9 cellular contexts compared by ENCODE assay signal in genomic region chr10:109924100-109924499, GRCh38. TPM values are rescaled to one million over a fixed set of nuclear protein-coding genes. Genes with fewer than 3 reads are reported as not detected.
DNase-seq lines count a peak whose midpoint lies in the region; ATAC-seq and TF ChIP-seq lines count a peak whose summit lies in the region.
"Had no signal": no experiment of that assay in that cellular context is flagged by ENCODE, and none has a peak within 500 bp of the region (broad histone marks: within the 10 kb centered on the region; RNA-seq: fewer than 3 reads in every experiment).

No MANE protein-coding gene starts in this region.

- ATAC-seq in WTC11 (no peak), foreskin keratinocyte (no peak), HG02973 (IDR thresholded peaks at IDR 0.05; ENCODE audit: unreplicated experiment) (no peak)

- no peaks in the 10 kb centered on the region for H3K9me3 ChIP-seq in hepatocyte (ENCODE audit: low read depth)
- H3K9me3 ChIP-seq in skeletal muscle tissue (ENCODE audit: control insufficient read depth in 3 of 3, low read length in 3 of 3): no peaks in the 10 kb centered on the region
- H3K9me3 ChIP-seq: SJSA1 had no signal

- peak overlapping the region; percentile 79 to 90 (median 90) for H3K9ac ChIP-seq in skeletal muscle tissue (ENCODE audit: low read depth in 1 of 3, low read length in 3 of 3)

- peaks cover 2% of the 10 kb centered on the region; the same call in 1 of the 2 replicates for H3K27me3 Mint-ChIP-seq in HFFc6 (ENCODE audit: insufficient read depth)
- H3K27me3 Mint-ChIP-seq in WTC11 (ENCODE audit: low read depth): peaks cover 17% of the 10 kb centered on the region

- H3K4me2 ChIP-seq in hepatocyte: peak overlapping the region; percentile 98

- H3K36me3 ChIP-seq in hepatocyte (replicated peaks; ENCODE audit: insufficient read depth, low read depth) (no peaks in the 10 kb centered on the region), skeletal muscle tissue (ENCODE audit: control insufficient read depth in 3 of 3, insufficient read depth in 3 of 3, low read length in 3 of 3) (no peaks in the 10 kb centered on the region)

- H2AFZ ChIP-seq in hepatocyte: peak overlapping the region; percentile 98

- no peaks in the 10 kb centered on the region for H3K9me2 ChIP-seq in hepatocyte (replicated peaks; ENCODE audit: insufficient read depth)

- POLR2A ChIA-PET in WTC11 (lab: Charles Lee) (interaction anchor here (1.4 to 1.5 kb wide), 3 partner anchors 10 to 85 kb away, joined by 3 to 6 read pairs (median 3); no protein-coding TSS in a partner anchor), GM10248 (lab: Yijun Ruan, JAX) (no interaction called here)

- no peaks in the 10 kb centered on the region for H3K9me3 Mint-ChIP-seq in HFFc6
- peaks cover 9% of the 10 kb centered on the region for H3K9me3 Mint-ChIP-seq in WTC11

- CTCF ChIA-PET in WTC11 (lab: Charles Lee): interaction anchor here (1.0 to 2.2 kb wide), 2 partner anchors 40 to 84 kb away, joined by 3 to 6 read pairs; partner anchors contain the start of gene ADD3
- CTCF ChIA-PET in GM10248 (lab: Yijun Ruan, JAX): interaction anchor here (1.1 to 1.2 kb wide), 2 partner anchors 11 to 40 kb away, joined by 3 to 5 read pairs; no protein-coding TSS in a partner anchor

- H3K4me3 Mint-ChIP-seq in HFFc6 (peak overlapping the region; percentile 95), WTC11 (peak overlapping the region; percentile 68)

- no peaks in the 10 kb centered on the region for H3K27me3 ChIP-seq in hepatocyte
- no peaks in the 10 kb centered on the region for H3K27me3 ChIP-seq in skeletal muscle tissue (ENCODE audit: control insufficient read depth in 3 of 3, insufficient read depth in 3 of 3, low read length in 3 of 3)
- no peaks in the 10 kb centered on the region for H3K27me3 ChIP-seq in foreskin keratinocyte
- H3K27me3 ChIP-seq: SJSA1 had no signal

- 95% methylated on average over 7 of the region's 7 CpGs for WGBS in hepatocyte (ENCODE audit: low lambda C conversion rate, missing lambda C conversion rate)

- peaks cover 18% of the 10 kb centered on the region; the same call in 1 of the 2 replicates for H3K36me3 Mint-ChIP-seq in HFFc6 (ENCODE audit: low read depth)
- H3K36me3 Mint-ChIP-seq in WTC11: peaks cover 6% of the 10 kb centered on the region; the same call in 1 of the 2 replicates

- H3K4me1 ChIP-seq in hepatocyte (ENCODE audit: insufficient read depth) (peaks cover 9% of the 10 kb centered on the region), skeletal muscle tissue (ENCODE audit: control insufficient read depth in 3 of 3, insufficient read depth in 3 of 3, low read length in 3 of 3) (peaks cover 14 to 24% (median 15%) of the 10 kb centered on the region in 3 donors), foreskin keratinocyte (peaks cover 9% of the 10 kb centered on the region)

- no peaks in the 10 kb centered on the region for H4K20me1 ChIP-seq in hepatocyte (ENCODE audit: insufficient read depth, poor library complexity, severe bottlenecking)

- H3K4me1 Mint-ChIP-seq in HFFc6 (ENCODE audit: low read depth) (peaks cover 45% of the 10 kb centered on the region), WTC11 (peaks cover 44% of the 10 kb centered on the region)

- no peak overlapping the region for H3K27ac ChIP-seq in hepatocyte
- H3K27ac ChIP-seq in skeletal muscle tissue (ENCODE audit: low read depth, low read length): peak overlapping the region; percentile 91
- no peak overlapping the region for H3K27ac ChIP-seq in foreskin keratinocyte
- H3K27ac ChIP-seq: SJSA1 had no signal

- no peak for DNase-seq in HFFc6
- DNase-seq in WTC11 (ENCODE audit: low spot score): no peak
- no peak for DNase-seq in hepatocyte (ENCODE audit: low spot score)
- DNase-seq in GM10248 (ENCODE audit: extremely low spot score): no peak
- no peak for DNase-seq in foreskin keratinocyte
- DNase-seq in GM13976 (ENCODE audit: low spot score): no peak

- H3K27ac Mint-ChIP-seq in HFFc6 (peak overlapping the region; percentile 30), WTC11 (peak overlapping the region; percentile 8)

- TF ChIP-seq CTCF in HFFc6 (IDR thresholded peaks at IDR 0.05) (no peak), WTC11 (IDR thresholded peaks at IDR 0.05) (no peak), hepatocyte (IDR thresholded peaks at IDR 0.05; ENCODE audit: poor library complexity) (no peak), GM10248 (IDR thresholded peaks at IDR 0.05; ENCODE audit: control extremely low read depth, extremely low read depth, low read depth, missing control alignments) (no peak), foreskin keratinocyte (conservative IDR thresholded peaks at IDR 0.05) (no peak), GM13976 (IDR thresholded peaks at IDR 0.05; ENCODE audit: borderline replicate concordance, control extremely low read depth, extremely low read depth, insufficient read depth, missing control alignments) (no peak)

- in situ Hi-C loops in GM13976 (cut with MboI; ENCODE audit: low sequenced_read_pairs, unreplicated experiment): no loop called here

- H3K79me2 ChIP-seq in hepatocyte: peaks cover 43% of the 10 kb centered on the region

- H3K4me3 ChIP-seq in hepatocyte: no peak overlapping the region
- peak overlapping the region; percentile 76 to 84 (median 79) for H3K4me3 ChIP-seq in skeletal muscle tissue (ENCODE audit: low read length in 3 of 3)

TF ChIP-seq in WTC11, 78 proteins besides CTCF, POLR2A, EP300 and RAD21:
- TF ChIP-seq, protein P1, sequence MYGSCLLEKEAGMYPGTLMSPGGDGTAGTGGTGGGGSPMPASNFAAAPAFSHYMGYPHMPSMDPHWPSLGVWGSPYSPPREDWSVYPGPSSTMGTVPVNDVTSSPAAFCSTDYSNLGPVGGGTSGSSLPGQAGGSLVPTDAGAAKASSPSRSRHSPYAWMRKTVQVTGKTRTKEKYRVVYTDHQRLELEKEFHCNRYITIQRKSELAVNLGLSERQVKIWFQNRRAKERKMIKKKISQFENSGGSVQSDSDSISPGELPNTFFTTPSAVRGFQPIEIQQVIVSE (CRISPR knock-in tag; IDR thresholded peaks at IDR 0.05; ENCODE audit: borderline replicate concordance): no peak
- TF ChIP-seq FOXJ3 (CRISPR knock-in tag; IDR thresholded peaks at IDR 0.05; ENCODE audit: borderline replicate concordance): no peak
- no peak for TF ChIP-seq ZBTB21 (CRISPR knock-in tag; IDR thresholded peaks at IDR 0.05; ENCODE audit: borderline replicate concordance)
- TF ChIP-seq, protein P2, sequence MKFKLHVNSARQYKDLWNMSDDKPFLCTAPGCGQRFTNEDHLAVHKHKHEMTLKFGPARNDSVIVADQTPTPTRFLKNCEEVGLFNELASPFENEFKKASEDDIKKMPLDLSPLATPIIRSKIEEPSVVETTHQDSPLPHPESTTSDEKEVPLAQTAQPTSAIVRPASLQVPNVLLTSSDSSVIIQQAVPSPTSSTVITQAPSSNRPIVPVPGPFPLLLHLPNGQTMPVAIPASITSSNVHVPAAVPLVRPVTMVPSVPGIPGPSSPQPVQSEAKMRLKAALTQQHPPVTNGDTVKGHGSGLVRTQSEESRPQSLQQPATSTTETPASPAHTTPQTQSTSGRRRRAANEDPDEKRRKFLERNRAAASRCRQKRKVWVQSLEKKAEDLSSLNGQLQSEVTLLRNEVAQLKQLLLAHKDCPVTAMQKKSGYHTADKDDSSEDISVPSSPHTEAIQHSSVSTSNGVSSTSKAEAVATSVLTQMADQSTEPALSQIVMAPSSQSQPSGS (CRISPR knock-in tag; IDR thresholded peaks at IDR 0.05; ENCODE audit: borderline replicate concordance, low read depth): no peak
- no peak for TF ChIP-seq FOXK1 (CRISPR knock-in tag; IDR thresholded peaks at IDR 0.05)
- TF ChIP-seq, protein P3, sequence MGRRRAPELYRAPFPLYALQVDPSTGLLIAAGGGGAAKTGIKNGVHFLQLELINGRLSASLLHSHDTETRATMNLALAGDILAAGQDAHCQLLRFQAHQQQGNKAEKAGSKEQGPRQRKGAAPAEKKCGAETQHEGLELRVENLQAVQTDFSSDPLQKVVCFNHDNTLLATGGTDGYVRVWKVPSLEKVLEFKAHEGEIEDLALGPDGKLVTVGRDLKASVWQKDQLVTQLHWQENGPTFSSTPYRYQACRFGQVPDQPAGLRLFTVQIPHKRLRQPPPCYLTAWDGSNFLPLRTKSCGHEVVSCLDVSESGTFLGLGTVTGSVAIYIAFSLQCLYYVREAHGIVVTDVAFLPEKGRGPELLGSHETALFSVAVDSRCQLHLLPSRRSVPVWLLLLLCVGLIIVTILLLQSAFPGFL (CRISPR knock-in tag; IDR thresholded peaks at IDR 0.05; ENCODE audit: borderline replicate concordance): no peak
- no peak for TF ChIP-seq FOXP1 (CRISPR knock-in tag; IDR thresholded peaks at IDR 0.05; ENCODE audit: borderline replicate concordance)
- TF ChIP-seq SMAD3 (CRISPR knock-in tag; IDR thresholded peaks at IDR 0.05; ENCODE audit: borderline replicate concordance): no peak
- TF ChIP-seq IRF2 (CRISPR knock-in tag; IDR thresholded peaks at IDR 0.05; ENCODE audit: borderline replicate concordance, low read depth): no peak
- no peak for TF ChIP-seq CBFB (CRISPR knock-in tag; IDR thresholded peaks at IDR 0.05; ENCODE audit: low read depth)
- TF ChIP-seq CREB1 (CRISPR knock-in tag; IDR thresholded peaks at IDR 0.05): no peak
- TF ChIP-seq ZNF396 (CRISPR knock-in tag; IDR thresholded peaks at IDR 0.05; ENCODE audit: borderline replicate concordance): no peak
- no peak for TF ChIP-seq GRHL2 (CRISPR knock-in tag; IDR thresholded peaks at IDR 0.05; ENCODE audit: insufficient replicate concordance, severe bottlenecking)

RNA-seq across cellular contexts. Expression of gene XPNPEP1, which starts 0.8 kb away (rescaled TPM):
- total RNA-seq in HFFc6 (2021; fragmentation: NEBNext Ultra II Directional; extraction: Animal tissue kit (Norgen Biotek cat#: 25700)): 10 to 100 TPM; 54.1 to 62.7 (median 58.9) TPM
- 57.1 to 60.2 TPM (median 59.3 TPM) in 3 replicates for total RNA-seq in WTC11 (2021)
- total RNA-seq in hepatocyte: 89.7 and 99.4 TPM in 2 replicates
- 40.2 and 55.5 TPM in 2 replicates for polyA plus RNA-seq in hepatocyte
- total RNA-seq in skeletal muscle tissue: 89.2 TPM
- total RNA-seq in foreskin keratinocyte: 58.8 TPM in 2 replicates
- 37.5 and 43.8 TPM in 2 replicates for polyA plus RNA-seq in foreskin keratinocyte
